ENCODE assay signal across 8 cellular contexts in genomic region chr20:57398231-57398821, GRCh38. TPM values are rescaled to one million over a fixed set of nuclear protein-coding genes. Genes with fewer than 3 reads are reported as not detected.
A peak's percentile ranks its signal among the peaks of the same experiment; 100 is the strongest.
DNase-seq lines count a peak whose midpoint lies in the region; ATAC-seq and TF ChIP-seq lines count a peak whose summit lies in the region.

No MANE protein-coding gene starts in this region.

- in situ Hi-C loops in mammary epithelial cell (cut with MboI; ENCODE audit: low sequenced_read_pairs in 2 of 2) = loop anchor here in 1 of 2 donors (25.0 kb wide), 1 partner anchor 814 kb away; no protein-coding TSS in a partner anchor

- TF ChIP-seq EP300 in esophagus muscularis mucosa (IDR thresholded peaks at IDR 0.05) = no peak

- TF ChIP-seq CTCF in breast epithelium (IDR thresholded peaks at IDR 0.05) = no peak
- TF ChIP-seq CTCF in mammary epithelial cell (conservative IDR thresholded peaks at IDR 0.05 in 1 of 2, IDR thresholded peaks at IDR 0.05 in 1 of 2; ENCODE audit: extremely low read depth in 1 of 2, insufficient read depth in 1 of 2, low read depth in 1 of 2, low read length in 2 of 2) = no peak
- no peak for TF ChIP-seq CTCF in esophagus muscularis mucosa (IDR thresholded peaks at IDR 0.05)

- H3K79me2 ChIP-seq in mammary epithelial cell (ENCODE audit: insufficient read depth, low read length) = no peaks in the 10 kb centered on the region

- H3K9ac ChIP-seq in mammary epithelial cell (ENCODE audit: insufficient read depth, low read length) = no peak overlapping the region

- BruUV-seq in mammary epithelial cell (replicated peaks; lab: Mats Ljungman, UMichigan) = no TSS peak

- TF ChIP-seq POLR2A in breast epithelium (IDR thresholded peaks at IDR 0.05) (no peak), esophagus muscularis mucosa (IDR thresholded peaks at IDR 0.05; ENCODE audit: low read depth) (no peak)

- H4K20me1 ChIP-seq in mammary epithelial cell (ENCODE audit: insufficient read depth, low read length) = no peaks in the 10 kb centered on the region

- H3K27me3 ChIP-seq in breast epithelium (no peaks in the 10 kb centered on the region), mammary epithelial cell (ENCODE audit: insufficient read depth, low read length) (no peaks in the 10 kb centered on the region), esophagus muscularis mucosa (no peaks in the 10 kb centered on the region)

- peak overlapping the region; percentile 65 to 77 for H3K27ac ChIP-seq in breast epithelium
- H3K27ac ChIP-seq in mammary epithelial cell (ENCODE audit: insufficient read depth, low read depth, low read length) = no peak overlapping the region
- H3K27ac ChIP-seq in esophagus muscularis mucosa (replicated peaks in 1 of 4) = peak overlapping the region; percentile 93 to 95 (median 94)

- H3K36me3 ChIP-seq in breast epithelium (no peaks in the 10 kb centered on the region), mammary epithelial cell (ENCODE audit: insufficient read depth, low read length) (no peaks in the 10 kb centered on the region), esophagus muscularis mucosa (peaks cover 11 to 65% (median 46%) of the 10 kb centered on the region in 4 donors)

- no peak overlapping the region for H2AFZ ChIP-seq in mammary epithelial cell (ENCODE audit: low read depth, low read length)

- H3K4me3 ChIP-seq in breast epithelium = peak overlapping the region in 2 of 3 donors; percentile 14 to 52
- no peak overlapping the region for H3K4me3 ChIP-seq in mammary epithelial cell (replicated peaks in 1 of 3; ENCODE audit: insufficient read depth in 1 of 3, low read depth in 2 of 3, low read length in 3 of 3)
- peak overlapping the region; percentile 17 to 44 (median 34) for H3K4me3 ChIP-seq in esophagus muscularis mucosa

- H3K9me3 ChIP-seq in breast epithelium (no peaks in the 10 kb centered on the region), mammary epithelial cell (replicated peaks; ENCODE audit: insufficient read depth, low read length) (no peaks in the 10 kb centered on the region), esophagus muscularis mucosa (no peaks in the 10 kb centered on the region)

- WGBS in mammary epithelial cell (ENCODE audit: low coverage, missing lambda C conversion rate) = 56% methylated on average over 9 of the region's 27 CpGs
- WGBS in esophagus muscularis mucosa = 23% methylated on average over 20 of the region's 27 CpGs

- H3K4me2 ChIP-seq in mammary epithelial cell (ENCODE audit: insufficient read depth, low read depth, low read length) = no peak overlapping the region

- ATAC-seq in HG03521 (IDR thresholded peaks at IDR 0.05; ENCODE audit: unreplicated experiment) = peak; percentile 52

- H3K4me1 ChIP-seq in breast epithelium (peaks cover 5 to 31% of the 10 kb centered on the region in 2 donors), mammary epithelial cell (ENCODE audit: insufficient read depth, low read length) (peaks cover 35% of the 10 kb centered on the region), esophagus muscularis mucosa (peaks cover 85 to 100% (median 100%) of the 10 kb centered on the region in 4 donors)

- intact Hi-C loops in breast epithelium (cut with DNase I; ENCODE audit: low total_unique reads) (loop anchor here (10.0 kb wide), 1 partner anchor 96 kb away; no protein-coding TSS in a partner anchor), mammary epithelial cell (cut with micrococcal nuclease) (loop anchor here (10.0 kb wide), 1 partner anchor 296 kb away; no protein-coding TSS in a partner anchor), esophagus muscularis mucosa (cut with DNase I) (no loop called here)

- CTCF ChIA-PET in mammary epithelial cell (lab: Charles Lee; ENCODE audit: low non-redundant PET) = no interaction called here

- dilution Hi-C loops in mammary epithelial cell (cut with HindIII; ENCODE audit: low sequenced_read_pairs) = loop anchor here (5.0 kb wide), 1 partner anchor 59 kb away; no protein-coding TSS in a partner anchor

- DNase-seq in breast epithelium (ENCODE audit: low spot score in 2 of 2) (peak in 1 of 2 donors; percentile 70), mammary epithelial cell (no peak), esophagus muscularis mucosa (ENCODE audit: extremely low spot score) (peak; percentile 93), retina (no peak), SKM-1 treated with dmso at 0.1 percent for 144 hours (lab: John Stamatoyannopoulos, UW; ENCODE audit: unreplicated experiment) (no peak)
- DNase-seq in activated CD4-positive, alpha-beta T cell treated with anti-CD3 and anti-CD28 coated beads, Interleukin-2, amount 50 U/mL, for 1 hour = peak; percentile 92
- peak; percentile 77 to 80 for DNase-seq in stimulated activated CD4-positive, alpha-beta T cell treated with anti-CD3 and anti-CD28 coated beads, Interleukin-15, amount 100 ng/mL, for 1 hour (ENCODE audit: low read depth in 1 of 2, low spot score in 1 of 2)

RNA-seq across cellular contexts. Expression of gene RBM38, which starts 7.1 kb away (rescaled TPM):
- total RNA-seq in breast epithelium (10 to 100 TPM in 2 of 3 donors, 1 to 10 TPM in 1; 5.1 to 13.5 (median 10.5) TPM), mammary epithelial cell (10 to 100 TPM; 16.2 to 21.2 TPM), esophagus muscularis mucosa (100 to 1,000 TPM in 2 of 4 donors, 10 to 100 TPM in 2; 67.6 to 203 (median 139) TPM)
- polyA plus RNA-seq in mammary epithelial cell = 15.4 TPM
- polyA minus RNA-seq in mammary epithelial cell = 5.9 TPM

RNA-seq across cellular contexts. Expression of gene RAE1, which starts 47.3 kb away (rescaled TPM):
- total RNA-seq in breast epithelium (10 to 100 TPM; 13.8 to 26.9 (median 17.4) TPM), mammary epithelial cell (10 to 100 TPM; 30.2 to 34.7 TPM), esophagus muscularis mucosa (10 to 100 TPM; 15.0 to 24.1 (median 21.5) TPM)
- 42.3 TPM for polyA plus RNA-seq in mammary epithelial cell
- 38.7 TPM for polyA minus RNA-seq in mammary epithelial cell

Comparison
In these comparisons a context has a peak if more than half of its experiments do, and no peak if none do; other contexts are left out.
1. H3K4me3 ChIP-seq: peak in breast epithelium (2 of 3) and esophagus muscularis mucosa (4 of 4); none in mammary epithelial cell (0 of 3).
2. DNase-seq: peak in activated CD4-positive, alpha-beta T cell treated with anti-CD3 and anti-CD28 coated beads, Interleukin-2, amount 50 U/mL, for 1 hour (single experiment), esophagus muscularis mucosa (single experiment) and stimulated activated CD4-positive, alpha-beta T cell treated with anti-CD3 and anti-CD28 coated beads, Interleukin-15, amount 100 ng/mL, for 1 hour (2 of 2); none in mammary epithelial cell (single experiment), retina (single experiment) and SKM-1 treated with dmso at 0.1 percent for 144 hours (single experiment).